ENCODE assay signal across 23 cellular contexts in the genomic region with DNA sequence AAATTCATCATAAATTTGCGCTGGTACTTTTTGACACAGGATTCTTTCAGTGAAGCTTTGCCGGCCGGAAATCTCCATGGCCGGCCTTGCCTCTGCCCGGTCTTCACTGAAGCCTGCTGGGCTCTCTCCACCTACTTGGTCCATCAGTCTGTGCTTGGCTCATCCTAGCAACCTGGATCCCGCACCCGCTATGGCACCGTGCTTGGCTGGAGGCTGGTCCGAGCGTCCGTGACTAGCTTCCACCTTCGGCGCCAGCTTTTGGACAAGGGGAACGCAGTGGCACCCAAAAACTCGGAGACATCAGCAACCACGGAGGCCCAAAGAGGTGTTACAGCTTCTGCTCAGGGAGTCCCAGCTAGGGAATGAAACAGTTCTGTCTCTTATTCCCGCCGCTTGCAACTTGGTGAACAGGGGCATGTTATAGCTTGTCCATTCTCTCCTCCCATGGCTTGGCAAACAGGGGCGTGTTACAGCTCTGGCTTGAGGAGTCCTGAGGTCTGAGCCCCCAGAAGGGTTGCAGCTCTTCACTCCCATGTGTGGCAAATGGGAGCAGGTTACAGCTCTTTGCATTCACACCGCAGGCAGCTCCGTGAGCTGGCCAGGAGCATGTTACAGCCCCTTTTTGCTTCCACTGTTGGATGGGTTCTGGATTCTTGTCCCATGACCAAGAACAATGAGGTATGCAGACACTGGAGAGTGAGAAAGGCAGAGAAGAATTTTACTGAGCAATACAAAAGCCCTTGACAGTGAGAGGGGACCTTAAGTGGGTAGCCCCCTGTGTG.
DNase-seq lines count a peak whose midpoint lies in the region; ATAC-seq, FAIRE-seq and TF ChIP-seq lines count a peak whose summit lies in the region.
"Had no signal": no experiment of that assay in that cellular context is flagged by ENCODE, and none has a peak within 500 bp of the region (broad histone marks: within the 10 kb centered on the region; RNA-seq: fewer than 3 reads in every experiment).

No MANE protein-coding gene starts in this region.

- H2AFZ ChIP-seq in GM23338, result 0 out of 2 replicates have a peak overlapping the region, but pooled peaks have one; percentile 34
- peak overlapping the region; percentile 50 for H2AFZ ChIP-seq in neural progenitor cell (replicated peaks)
- H2AFZ ChIP-seq: GM23248 had no signal

- H3K27me3 ChIP-seq in GM23338 (ENCODE audit: insufficient read depth), result no peaks in the 10 kb centered on the region
- no peaks in the 10 kb centered on the region for H3K27me3 ChIP-seq in bronchial epithelial cell (ENCODE audit: control insufficient read depth, insufficient read depth, low read length)
- no peaks in the 10 kb centered on the region for H3K27me3 ChIP-seq in foreskin keratinocyte
- H3K27me3 ChIP-seq in neural progenitor cell, result no peaks in the 10 kb centered on the region
- H3K27me3 ChIP-seq: BLaER1 treated with 17β-estradiol and CSF1 and Interleukin-3, amounts not matched to agents 10 nM and 100 nM had no signal

- no peak for ATAC-seq in GM23338
- peak; percentile 32 for ATAC-seq in foreskin keratinocyte
- ATAC-seq: HCT116 had no signal

- H3K27me3 Mint-ChIP-seq in GM23338 (ENCODE audit: insufficient read depth, low read depth, poor library complexity), result no peaks in the 10 kb centered on the region
- no peaks in the 10 kb centered on the region for H3K27me3 Mint-ChIP-seq in neural progenitor cell (ENCODE audit: insufficient read depth, low read depth)
- H3K27me3 Mint-ChIP-seq in CD14-positive monocyte (ENCODE audit: low read depth in 3 of 3), result peaks cover 0 to 3% (median 1%) of the 10 kb centered on the region in 3 donors

- H3F3A ChIP-seq in GM23338 (replicated peaks; ENCODE audit: low read depth) (no peaks in the 10 kb centered on the region), neural progenitor cell (ENCODE audit: low read depth) (no peaks in the 10 kb centered on the region)

- H3K9ac ChIP-seq in neural progenitor cell, result no peak overlapping the region
- H3K9ac ChIP-seq: BLaER1 treated with 17β-estradiol and CSF1 and Interleukin-3, amounts not matched to agents 10 nM and 100 nM; GM23248 had no signal

- H3K36me3 ChIP-seq in GM23338 (ENCODE audit: insufficient read depth) (no peaks in the 10 kb centered on the region), bronchial epithelial cell (ENCODE audit: control insufficient read depth, insufficient read depth, low read length) (no peaks in the 10 kb centered on the region), neural progenitor cell (no peaks in the 10 kb centered on the region)
- H3K36me3 ChIP-seq: BLaER1 treated with 17β-estradiol and CSF1 and Interleukin-3, amounts not matched to agents 10 nM and 100 nM had no signal

- H3K4me1 Mint-ChIP-seq in GM23338 (0 out of 3 replicates have a peak, but pooled peaks cover 4% of the 10 kb centered on the region), neural progenitor cell (no peaks in the 10 kb centered on the region), CD14-positive monocyte (no peaks in the 10 kb centered on the region)
- H3K4me1 Mint-ChIP-seq: B cell; CD4-positive, CD25-positive, alpha-beta regulatory T cell; CD8-positive, alpha-beta memory T cell had no signal

- H3K36me3 Mint-ChIP-seq in GM23338 (ENCODE audit: low read depth) (peaks cover 8% of the 10 kb centered on the region), neural progenitor cell (no peaks in the 10 kb centered on the region), CD14-positive monocyte (no peaks in the 10 kb centered on the region)
- H3K36me3 Mint-ChIP-seq: CD4-positive, CD25-positive, alpha-beta regulatory T cell; CD8-positive, alpha-beta memory T cell had no signal

- DNase-seq in GM23338 (ENCODE audit: low spot score), result no peak
- DNase-seq in bronchial epithelial cell (ENCODE audit: low read depth), result peak; percentile 24
- peak in 1 of 2 donors; percentile 14 for DNase-seq in foreskin keratinocyte
- no peak for DNase-seq in neural progenitor cell (ENCODE audit: low spot score)
- DNase-seq in CD14-positive monocyte (ENCODE audit: low spot score), result no peak
- no peak for DNase-seq in NCI-H1092 treated with DMSO at 0.1 percent for 48 hours (lab: John Stamatoyannopoulos, UW)
- DNase-seq in NCI-H146 (lab: John Stamatoyannopoulos, UW), result no peak
- DNase-seq: CD4-positive, CD25-positive, alpha-beta regulatory T cell; CD8-positive, alpha-beta memory T cell; COR-L47; DMS79; GDM1; GM23248; H7; HFFc6; IMR-90 had no signal

- no peaks in the 10 kb centered on the region for H3K9me3 ChIP-seq in neural progenitor cell (ENCODE audit: low read depth)

- H3K27ac Mint-ChIP-seq in GM23338 (no peak overlapping the region), neural progenitor cell (no peak overlapping the region), CD14-positive monocyte (no peak overlapping the region)
- H3K27ac Mint-ChIP-seq: B cell; CD4-positive, CD25-positive, alpha-beta regulatory T cell; CD8-positive, alpha-beta memory T cell; HFFc6 had no signal

- no peak for FAIRE-seq in bronchial epithelial cell (lab: Jason Lieb, UNC)
- FAIRE-seq: D721Med, GM12892, GM18507, HTR-8/SVneo had no signal

- H3K4me3 Mint-ChIP-seq in GM23338 (no peak overlapping the region), neural progenitor cell (no peak overlapping the region), CD14-positive monocyte (no peak overlapping the region)
- H3K4me3 Mint-ChIP-seq: B cell; CD4-positive, CD25-positive, alpha-beta regulatory T cell; CD8-positive, alpha-beta memory T cell; HFFc6 had no signal

- no peaks in the 10 kb centered on the region for H3K9me2 ChIP-seq in GM23338 (ENCODE audit: insufficient read depth)

- peaks cover 8% of the 10 kb centered on the region for H3K9me3 Mint-ChIP-seq in GM23338
- no peaks in the 10 kb centered on the region for H3K9me3 Mint-ChIP-seq in neural progenitor cell
- peaks cover 0 to 12% (median 6%) of the 10 kb centered on the region in 7 donors for H3K9me3 Mint-ChIP-seq in CD14-positive monocyte

- H3K27ac ChIP-seq in GM23338 (ENCODE audit: low read depth) (no peak overlapping the region), foreskin keratinocyte (no peak overlapping the region), neural progenitor cell (no peak overlapping the region)
- H3K27ac ChIP-seq: BLaER1 treated with 17β-estradiol and CSF1 and Interleukin-3, amounts not matched to agents 10 nM and 100 nM; GM23248 had no signal

- H3K4me2 ChIP-seq in GM23338 (no peak overlapping the region), neural progenitor cell (no peak overlapping the region)
- H3K4me2 ChIP-seq: BLaER1 treated with 17β-estradiol and CSF1 and Interleukin-3, amounts not matched to agents 10 nM and 100 nM had no signal

- no peaks in the 10 kb centered on the region for H3K79me2 ChIP-seq in GM23338 (replicated peaks; ENCODE audit: insufficient read depth)
- H3K79me2 ChIP-seq in neural progenitor cell (ENCODE audit: low read depth), result no peaks in the 10 kb centered on the region

- H3K4me3 ChIP-seq in GM23338 (no peak overlapping the region), bronchial epithelial cell (ENCODE audit: low read depth, low read length) (no peak overlapping the region), neural progenitor cell (no peak overlapping the region)
- H3K4me3 ChIP-seq: BLaER1 treated with 17β-estradiol and CSF1 and Interleukin-3, amounts not matched to agents 10 nM and 100 nM; GM23248 had no signal

- H4K20me1 ChIP-seq in GM23338 (replicated peaks; ENCODE audit: insufficient read depth), result no peaks in the 10 kb centered on the region
- no peaks in the 10 kb centered on the region for H4K20me1 ChIP-seq in neural progenitor cell (ENCODE audit: low read depth)
- H4K20me1 ChIP-seq: BLaER1 treated with 17β-estradiol and CSF1 and Interleukin-3, amounts not matched to agents 10 nM and 100 nM had no signal

- no peak for TF ChIP-seq CTCF in GM23338 (conservative IDR thresholded peaks at IDR 0.05; ENCODE audit: low read depth in 2 of 2)
- no peak for TF ChIP-seq CTCF in bronchial epithelial cell (IDR thresholded peaks at IDR 0.05; ENCODE audit: insufficient read depth, low read length, severe bottlenecking)
- TF ChIP-seq CTCF in foreskin keratinocyte (conservative IDR thresholded peaks at IDR 0.05), result no peak
- no peak for TF ChIP-seq CTCF in neural progenitor cell (IDR thresholded peaks at IDR 0.05)
- TF ChIP-seq CTCF in CD14-positive monocyte (IDR thresholded peaks at IDR 0.05), result no peak

- intact Hi-C loops in CD14-positive monocyte (cut with micrococcal nuclease), result no loop called here

- no peaks in the 10 kb centered on the region for H3K4me1 ChIP-seq in GM23338 (ENCODE audit: insufficient read depth)
- H3K4me1 ChIP-seq in foreskin keratinocyte, result no peaks in the 10 kb centered on the region
- no peaks in the 10 kb centered on the region for H3K4me1 ChIP-seq in neural progenitor cell
- H3K4me1 ChIP-seq: BLaER1 treated with 17β-estradiol and CSF1 and Interleukin-3, amounts not matched to agents 10 nM and 100 nM had no signal

TF ChIP-seq in GM23338, 12 proteins besides CTCF, POLR2A, EP300 and RAD21:
- TF ChIP-seq CREB1 (CRISPR knock-in tag; IDR thresholded peaks at IDR 0.05; ENCODE audit: low read depth), result no peak
TF ChIP-seq in GM23338: peak in this region for 0.
